ENCODE assay signal across 8 cellular contexts in the genomic region with DNA sequence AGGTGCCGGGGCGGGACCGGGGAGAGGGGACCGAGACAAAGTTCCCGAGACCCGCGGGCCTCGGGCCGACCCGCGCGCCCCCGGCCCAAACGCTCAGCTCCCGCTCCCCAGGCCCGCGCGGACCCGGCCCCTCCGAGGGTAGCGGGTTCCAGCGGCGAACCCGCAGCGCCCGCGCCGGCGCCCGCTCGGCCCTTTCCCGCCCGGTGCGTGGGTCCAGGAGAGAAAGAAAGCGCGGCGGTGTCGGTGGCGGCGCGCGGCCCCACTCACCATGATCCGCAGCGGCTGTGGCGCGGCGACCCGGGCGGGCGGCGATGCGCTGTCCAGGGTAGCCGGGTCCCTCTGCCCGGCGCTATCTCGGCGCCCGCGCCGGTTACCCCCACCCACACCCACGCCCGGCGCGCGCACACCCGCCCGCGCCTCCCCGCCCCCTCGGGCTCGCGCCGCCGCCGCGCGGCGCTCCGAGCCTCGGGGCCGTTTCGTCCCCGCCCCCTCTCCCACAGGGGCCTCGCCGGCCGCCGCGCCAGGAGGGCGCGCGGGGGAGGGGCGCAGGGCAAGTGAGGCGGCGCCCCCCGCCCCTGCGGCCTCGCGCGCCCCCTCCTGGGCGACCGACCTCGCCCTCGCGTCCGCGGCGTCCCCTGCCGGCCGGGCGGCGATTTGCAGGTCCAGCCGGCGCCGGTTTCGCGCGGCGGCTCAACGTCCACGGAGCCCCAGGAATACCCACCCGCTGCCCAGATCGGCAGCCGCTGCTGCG. TPM values are rescaled to one million over a fixed set of nuclear protein-coding genes. Genes with fewer than 3 reads are reported as not detected.
DNase-seq lines count a peak whose midpoint lies in the region; ATAC-seq, FAIRE-seq and TF ChIP-seq lines count a peak whose summit lies in the region.

A gene with protein sequence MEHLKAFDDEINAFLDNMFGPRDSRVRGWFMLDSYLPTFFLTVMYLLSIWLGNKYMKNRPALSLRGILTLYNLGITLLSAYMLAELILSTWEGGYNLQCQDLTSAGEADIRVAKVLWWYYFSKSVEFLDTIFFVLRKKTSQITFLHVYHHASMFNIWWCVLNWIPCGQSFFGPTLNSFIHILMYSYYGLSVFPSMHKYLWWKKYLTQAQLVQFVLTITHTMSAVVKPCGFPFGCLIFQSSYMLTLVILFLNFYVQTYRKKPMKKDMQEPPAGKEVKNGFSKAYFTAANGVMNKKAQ (minus strand): TSS at position 345 of the 751 bp plus-strand sequence. CDS start 75 bp downstream, at position 270.

- TF ChIP-seq POLR2A in H54 (IDR thresholded peaks at IDR 0.05; ENCODE audit: low read depth, low read length), result no peak

- POLR2A ChIA-PET in RWPE1 (lab: Yijun Ruan, JAX; ENCODE audit: low non-redundant PET), result no interaction called here

- peaks cover 0 to 14% (median 12%) of the 10 kb centered on the region in 5 donors for H3K4me1 ChIP-seq in subcutaneous abdominal adipose tissue (ENCODE audit: control insufficient read depth in 5 of 5, insufficient read depth in 5 of 5, low read length in 5 of 5)

- ATAC-seq in left lobe of liver (peak; percentile 87), HG03439 (IDR thresholded peaks at IDR 0.05; ENCODE audit: unreplicated experiment) (no peak)

- CTCF ChIA-PET in RWPE1 (lab: Yijun Ruan, JAX), result no interaction called here

- no peaks in the 10 kb centered on the region for H3K36me3 ChIP-seq in subcutaneous abdominal adipose tissue (ENCODE audit: control insufficient read depth in 5 of 5, insufficient read depth in 5 of 5, low read length in 5 of 5)

- TF ChIP-seq CTCF in RWPE1 (conservative IDR thresholded peaks at IDR 0.05; ENCODE audit: low read depth), result peak; percentile 59

- FAIRE-seq in H54 (lab: Jason Lieb, UNC), result no peak

- peak within 1 kb of the TSS in 4 of 5 donors; percentile 38 to 64 (median 60) for H3K4me3 ChIP-seq in subcutaneous abdominal adipose tissue (ENCODE audit: low read depth in 1 of 5, low read length in 5 of 5)

- H3K27me3 ChIP-seq in subcutaneous abdominal adipose tissue (ENCODE audit: control insufficient read depth in 5 of 5, insufficient read depth in 4 of 5, low read length in 5 of 5), result peaks cover 3 to 22% (median 19%) of the 10 kb centered on the region in 5 donors

- H3K9ac ChIP-seq in subcutaneous abdominal adipose tissue (ENCODE audit: low read length in 5 of 5), result no peak within 1 kb of the TSS

- no peak within 1 kb of the TSS for H3K27ac ChIP-seq in RWPE1
- no peak within 1 kb of the TSS for H3K27ac ChIP-seq in subcutaneous abdominal adipose tissue (ENCODE audit: low read depth, low read length)

- DNase-seq in Daoy (ENCODE audit: low read depth) (peak; percentile 60), H54 (ENCODE audit: insufficient read length, low spot score) (peak; percentile 63), RWPE1 (ENCODE audit: low spot score) (peak; percentile 44), cerebellum (ENCODE audit: low spot score) (peak; percentile 15), left lobe of liver (ENCODE audit: low spot score) (peak; percentile 65), NCI-H226 (no peak)

- H3K9me3 ChIP-seq in subcutaneous abdominal adipose tissue (ENCODE audit: control insufficient read depth in 5 of 5, low read length in 5 of 5), result no peaks in the 10 kb centered on the region

RNA-seq across cellular contexts. Expression of the gene that starts here (rescaled TPM):
- total RNA-seq in Daoy (2014; rRNA removed; shearing (Covaris generic)), result 11.3 and 11.5 TPM in 2 replicates
- total RNA-seq in cerebellum, result 22.0 TPM
- 5.9 TPM for total RNA-seq in left lobe of liver
